19 cellular contexts compared by ENCODE assay signal in genomic region chr16:57016301-57016700, GRCh38. TPM values are rescaled to one million over a fixed set of nuclear protein-coding genes. Genes with fewer than 3 reads are reported as not detected.
DNase-seq lines count a peak whose midpoint lies in the region; ATAC-seq lines count a peak whose summit lies in the region.
"Had no signal": no experiment of that assay in that cellular context is flagged by ENCODE, and none has a peak within 500 bp of the region (broad histone marks: within the 10 kb centered on the region; RNA-seq: fewer than 3 reads in every experiment).

No MANE protein-coding gene starts in this region.

- peaks cover 60% of the 10 kb centered on the region for H3K4me1 Mint-ChIP-seq in activated CD8-positive, alpha-beta memory T cell treated with anti-CD3 and anti-CD28 coated beads, Interleukin-2, amount 10 ng/mL, durations not matched to agents 7 days and 5 days
- H3K4me1 Mint-ChIP-seq in naive thymus-derived CD8-positive, alpha-beta T cell = peaks cover 40 to 90% (median 82%) of the 10 kb centered on the region in 4 donors

- no peak for ATAC-seq in activated CD8-positive, alpha-beta memory T cell treated with anti-CD3 and anti-CD28 coated beads, Interleukin-2, amount 10 ng/mL, durations not matched to agents 7 days and 5 days
- ATAC-seq in activated naive CD4-positive, alpha-beta T cell treated with anti-CD3 and anti-CD28 coated beads, Interleukin-2, amount 50 U/mL, for 72 hours = no peak
- peak; percentile 26 to 37 for ATAC-seq in naive thymus-derived CD8-positive, alpha-beta T cell
- no peak for ATAC-seq in HG03025 (IDR thresholded peaks at IDR 0.05; ENCODE audit: low FRiP score, unreplicated experiment)
- ATAC-seq: right lobe of liver had no signal

- CTCF ChIA-PET in activated CD8-positive, alpha-beta memory T cell treated with anti-CD3 and anti-CD28 coated beads, Interleukin-2, amount 10 ng/mL, durations not matched to agents 7 days and 5 days (lab: Charles Lee) = interaction anchor here (0.7 to 0.9 kb wide), 3 partner anchors 23 to 25 kb away, joined by 3 to 4 read pairs (median 3); no protein-coding TSS in a partner anchor

- POLR2A ChIA-PET in naive thymus-derived CD8-positive, alpha-beta T cell (lab: Charles Lee) = interaction anchor here (0.7 to 15.8 kb wide), 15 partner anchors 8 to 458 kb away, joined by 3 to 162 read pairs (median 6); partner anchors contain the start of gene NLRC5

- H3K9me3 Mint-ChIP-seq in activated CD8-positive, alpha-beta memory T cell treated with anti-CD3 and anti-CD28 coated beads, Interleukin-2, amount 10 ng/mL, durations not matched to agents 7 days and 5 days (ENCODE audit: low read depth) = no peaks in the 10 kb centered on the region
- no peaks in the 10 kb centered on the region for H3K9me3 Mint-ChIP-seq in activated naive CD4-positive, alpha-beta T cell treated with anti-CD3 and anti-CD28 coated beads, Interleukin-2, amount 50 U/mL, for 72 hours
- H3K9me3 Mint-ChIP-seq in naive thymus-derived CD8-positive, alpha-beta T cell = no peaks in the 10 kb centered on the region
- H3K9me3 Mint-ChIP-seq: naive B cell had no signal

- H3K27ac Mint-ChIP-seq in activated CD8-positive, alpha-beta memory T cell treated with anti-CD3 and anti-CD28 coated beads, Interleukin-2, amount 10 ng/mL, durations not matched to agents 7 days and 5 days = peak overlapping the region; percentile 51
- H3K27ac Mint-ChIP-seq in activated naive CD4-positive, alpha-beta T cell treated with anti-CD3 and anti-CD28 coated beads, Interleukin-2, amount 50 U/mL, for 72 hours = peak overlapping the region; percentile 72 to 97
- peak overlapping the region; percentile 76 to 99 (median 94) for H3K27ac Mint-ChIP-seq in naive thymus-derived CD8-positive, alpha-beta T cell

- no peak for DNase-seq in activated CD8-positive, alpha-beta memory T cell treated with anti-CD3 and anti-CD28 coated beads, Interleukin-2, amount 10 ng/mL, durations not matched to agents 7 days and 5 days
- DNase-seq in activated CD8-positive, alpha-beta memory T cell treated with anti-CD3 and anti-CD28 coated beads for 24 hours = no peak
- DNase-seq in EH (ENCODE audit: low read depth) (peak; percentile 27), NAMALWA (ENCODE audit: low spot score) (no peak)
- DNase-seq in activated naive CD4-positive, alpha-beta T cell treated with anti-CD3 and anti-CD28 coated beads, Interleukin-2, amount 50 U/mL, for 72 hours (ENCODE audit: low spot score in 2 of 2) = no peak
- DNase-seq in naive thymus-derived CD8-positive, alpha-beta T cell = peak in 2 of 10 donors; percentile 42 to 47
- no peak for DNase-seq in stimulated activated naive CD4-positive, alpha-beta T cell treated with Interleukin-2 at 50 U/mL for 16 hours (lab: John Stamatoyannopoulos, UW)
- DNase-seq: ACHN, C1 segment of cervical spinal cord, DMS153, GF-D8, GOT3, naive B cell, NCI-H2171, NCI-H526, ovary had no signal

- peaks cover 47% of the 10 kb centered on the region for H3K36me3 Mint-ChIP-seq in activated CD8-positive, alpha-beta memory T cell treated with anti-CD3 and anti-CD28 coated beads, Interleukin-2, amount 10 ng/mL, durations not matched to agents 7 days and 5 days
- peaks cover 38 to 62% of the 10 kb centered on the region in 2 donors for H3K36me3 Mint-ChIP-seq in activated naive CD4-positive, alpha-beta T cell treated with anti-CD3 and anti-CD28 coated beads, Interleukin-2, amount 50 U/mL, for 72 hours
- H3K36me3 Mint-ChIP-seq in naive thymus-derived CD8-positive, alpha-beta T cell = peaks cover 13 to 66% (median 38%) of the 10 kb centered on the region in 3 donors

- no peak overlapping the region for H3K4me3 Mint-ChIP-seq in activated CD8-positive, alpha-beta memory T cell treated with anti-CD3 and anti-CD28 coated beads, Interleukin-2, amount 10 ng/mL, durations not matched to agents 7 days and 5 days
- H3K4me3 Mint-ChIP-seq in naive thymus-derived CD8-positive, alpha-beta T cell = peak overlapping the region; percentile 30 to 85 (median 67)

- no peaks in the 10 kb centered on the region for H3K27me3 Mint-ChIP-seq in activated CD8-positive, alpha-beta memory T cell treated with anti-CD3 and anti-CD28 coated beads, Interleukin-2, amount 10 ng/mL, durations not matched to agents 7 days and 5 days
- H3K27me3 Mint-ChIP-seq in naive thymus-derived CD8-positive, alpha-beta T cell = no peaks in the 10 kb centered on the region
- H3K27me3 Mint-ChIP-seq: naive B cell had no signal

RNA-seq across cellular contexts. Expression of gene NLRC5, which starts 26.9 kb away (rescaled TPM):
- 100 to 1,000 TPM; 156 to 287 TPM for total RNA-seq in activated CD8-positive, alpha-beta memory T cell treated with anti-CD3 and anti-CD28 coated beads, Interleukin-2, amount 10 ng/mL, durations not matched to agents 7 days and 5 days
- 100 to 1,000 TPM; 231 to 254 TPM for total RNA-seq in activated naive CD4-positive, alpha-beta T cell treated with anti-CD3 and anti-CD28 coated beads, Interleukin-2, amount 50 U/mL, for 72 hours
- 100 to 1,000 TPM; 474 to 488 TPM for total RNA-seq in naive thymus-derived CD8-positive, alpha-beta T cell
- 100 to 1,000 TPM in 1 of 3 donors, 10 to 100 TPM in 2; 70.4 to 137 (median 80.0) TPM for polyA plus RNA-seq in naive thymus-derived CD8-positive, alpha-beta T cell

RNA-seq across cellular contexts. Expression of gene CETP, which starts 54.6 kb away (rescaled TPM):
- total RNA-seq in activated CD8-positive, alpha-beta memory T cell treated with anti-CD3 and anti-CD28 coated beads, Interleukin-2, amount 10 ng/mL, durations not matched to agents 7 days and 5 days = not detected
- total RNA-seq in activated naive CD4-positive, alpha-beta T cell treated with anti-CD3 and anti-CD28 coated beads, Interleukin-2, amount 50 U/mL, for 72 hours = not detected
- under 1 TPM in 1 of 2 experiments, not detected in 1; 0.27 TPM for total RNA-seq in naive thymus-derived CD8-positive, alpha-beta T cell
- polyA plus RNA-seq in naive thymus-derived CD8-positive, alpha-beta T cell = under 1 TPM in 2 of 3 donors, not detected in 1; 0.20 to 0.21 TPM
- total RNA-seq: fibroblast of lung had no signal

Comparison
In these comparisons a context has a peak if more than half of its experiments do, and no peak if none do; other contexts are left out.
1. ATAC-seq: peak in naive thymus-derived CD8-positive, alpha-beta T cell (2 of 2); none in activated CD8-positive, alpha-beta memory T cell treated with anti-CD3 and anti-CD28 coated beads, Interleukin-2, amount 10 ng/mL, durations not matched to agents 7 days and 5 days (single experiment), activated naive CD4-positive, alpha-beta T cell treated with anti-CD3 and anti-CD28 coated beads, Interleukin-2, amount 50 U/mL, for 72 hours (0 of 2) and HG03025 (single experiment).
2. Peak in every context shown above with its lines, with median percentiles within 50 percentile points of each other: H3K27ac Mint-ChIP-seq.